Comparison of ENCODE assay signal across 10 cellular contexts in genomic region chr5:68265822-68266395, GRCh38. TPM values are rescaled to one million over a fixed set of nuclear protein-coding genes. Genes with fewer than 3 reads are reported as not detected.
A peak's percentile ranks its signal among the peaks of the same experiment; 100 is the strongest.
DNase-seq lines count a peak whose midpoint lies in the region; ATAC-seq, FAIRE-seq and TF ChIP-seq lines count a peak whose summit lies in the region.
"Had no signal": no experiment of that assay in that cellular context is flagged by ENCODE, and none has a peak within 500 bp of the region (broad histone marks: within the 10 kb centered on the region; RNA-seq: fewer than 3 reads in every experiment).

No MANE protein-coding gene starts in this region.

- H4K20me1 ChIP-seq in Karpas-422 (ENCODE audit: insufficient read depth, low read depth, low read length): 0 out of 2 replicates have a peak, but pooled peaks cover 3% of the 10 kb centered on the region

- H3K36me3 ChIP-seq in adipocyte (ENCODE audit: control insufficient read depth, insufficient read depth, low read length, severe bottlenecking) (peaks cover 6% of the 10 kb centered on the region), right atrium auricular region (no peaks in the 10 kb centered on the region), Karpas-422 (ENCODE audit: insufficient read depth, low read length) (no peaks in the 10 kb centered on the region), SJCRH30 (no peaks in the 10 kb centered on the region)

- H3K4me1 ChIP-seq in adipocyte (ENCODE audit: control insufficient read depth, insufficient read depth, low read length): peaks cover 93% of the 10 kb centered on the region
- H3K4me1 ChIP-seq in right atrium auricular region: peaks cover 0 to 90% of the 10 kb centered on the region in 2 donors
- H3K4me1 ChIP-seq in Karpas-422 (ENCODE audit: low read length): peaks cover 43% of the 10 kb centered on the region
- no peaks in the 10 kb centered on the region for H3K4me1 ChIP-seq in SJCRH30

- H3K27ac ChIP-seq in right atrium auricular region (peak overlapping the region; percentile 83 to 95), skin epidermis (peak overlapping the region in 13 of 21 experiments; percentile 9 to 71 (median 57)), Karpas-422 (ENCODE audit: low read length) (no peak overlapping the region; the same call in 1 of the 2 replicates), SJCRH30 (no peak overlapping the region)

- H2AFZ ChIP-seq in Karpas-422 (ENCODE audit: low read length): no peak overlapping the region

- no peaks in the 10 kb centered on the region for H3K27me3 ChIP-seq in adipocyte (replicated peaks; ENCODE audit: control insufficient read depth, insufficient read depth, low read length)
- no peaks in the 10 kb centered on the region for H3K27me3 ChIP-seq in right atrium auricular region
- H3K27me3 ChIP-seq in Karpas-422 (ENCODE audit: low read length): no peaks in the 10 kb centered on the region
- H3K27me3 ChIP-seq in SJCRH30: no peaks in the 10 kb centered on the region

- no peak for TF ChIP-seq POLR2A in GM12891 (IDR thresholded peaks at IDR 0.05; ENCODE audit: low read depth, low read length)

- peak overlapping the region; percentile 75 for H3K9ac ChIP-seq in adipocyte (ENCODE audit: low read length)
- no peak overlapping the region for H3K9ac ChIP-seq in Karpas-422 (ENCODE audit: low read length)

- peaks cover 65% of the 10 kb centered on the region for H3K79me2 ChIP-seq in Karpas-422 (ENCODE audit: low read length)

- no peak overlapping the region for H3K4me2 ChIP-seq in Karpas-422 (ENCODE audit: low read depth, low read length, poor library complexity, severe bottlenecking)

- no peak for DNase-seq in GM12891 (ENCODE audit: insufficient read length, low spot score)
- DNase-seq in adipocyte (ENCODE audit: low read depth): peak; percentile 46
- no peak for DNase-seq in right atrium auricular region (ENCODE audit: low spot score)
- no peak for DNase-seq in OCI-M2 (lab: John Stamatoyannopoulos, UW; ENCODE audit: unreplicated experiment)
- no peak for DNase-seq in Karpas-422
- no peak for DNase-seq in SJCRH30
- DNase-seq: NCI-H1105; stimulated activated CD4-positive, alpha-beta T cell treated with anti-CD3 and anti-CD28 coated beads, Interleukin-4, amount 100 ng/mL, for 1 hour had no signal

- no peak for ATAC-seq in GM18498 (IDR thresholded peaks at IDR 0.05; ENCODE audit: unreplicated experiment)

- peak overlapping the region; percentile 31 for H3K4me3 ChIP-seq in adipocyte (ENCODE audit: low read length)
- H3K4me3 ChIP-seq in right atrium auricular region: no peak overlapping the region
- H3K4me3 ChIP-seq in skin epidermis: no peak overlapping the region
- no peak overlapping the region for H3K4me3 ChIP-seq in Karpas-422 (ENCODE audit: low read length)
- no peak overlapping the region for H3K4me3 ChIP-seq in SJCRH30

- H3K9me2 ChIP-seq in Karpas-422 (replicated peaks; ENCODE audit: insufficient read depth, low read length): no peaks in the 10 kb centered on the region

- peak; percentile 16 for FAIRE-seq in GM12891 (lab: Jason Lieb, UNC)

- H3K9me3 ChIP-seq in adipocyte (ENCODE audit: control insufficient read depth, low read length): no peaks in the 10 kb centered on the region
- no peaks in the 10 kb centered on the region for H3K9me3 ChIP-seq in right atrium auricular region
- no peaks in the 10 kb centered on the region for H3K9me3 ChIP-seq in Karpas-422 (ENCODE audit: low read length)
- no peaks in the 10 kb centered on the region for H3K9me3 ChIP-seq in SJCRH30 (replicated peaks)

- no peak for TF ChIP-seq CTCF in right atrium auricular region (IDR thresholded peaks at IDR 0.05)

TF ChIP-seq in GM12891, 5 proteins besides CTCF, POLR2A, EP300 and RAD21:
- no peak for TF ChIP-seq SPI1 (IDR thresholded peaks at IDR 0.05; ENCODE audit: low read depth, low read length)
- no peak for TF ChIP-seq POU2F2 (IDR thresholded peaks at IDR 0.05; ENCODE audit: low read depth, low read length)
- no peak for TF ChIP-seq TAF1 (IDR thresholded peaks at IDR 0.05; ENCODE audit: low read depth, low read length)
- no peak for TF ChIP-seq PAX5 (IDR thresholded peaks at IDR 0.05; ENCODE audit: insufficient read depth, low read length, severe bottlenecking)
- no peak for TF ChIP-seq POLR2AphosphoS5 (IDR thresholded peaks at IDR 0.05; ENCODE audit: low read depth, low read length)

RNA-seq across cellular contexts. Expression of gene PIK3R1, which starts 50.4 kb away (rescaled TPM):
- polyA plus RNA-seq in GM12891 (2012; ENCODE audit: low read depth, missing spikeins): 16.1 TPM
- total RNA-seq in right atrium auricular region: 10 to 100 TPM; 87.0 to 91.1 TPM
- total RNA-seq in Karpas-422 (2014; rRNA removed; shearing (Covaris generic); ENCODE audit: low replicate concordance): 13.2 and 24.0 TPM in 2 replicates
- 14.7 and 26.0 TPM in 2 replicates for total RNA-seq in SJCRH30 (2014; rRNA removed; shearing (Covaris generic))

Comparison
In these comparisons a context has a peak if more than half of its experiments do, and no peak if none do; other contexts are left out.
1. H3K27ac ChIP-seq: peak in right atrium auricular region (2 of 2) and skin epidermis (13 of 21); none in Karpas-422 (single experiment) and SJCRH30 (single experiment).